In the genomic region with DNA sequence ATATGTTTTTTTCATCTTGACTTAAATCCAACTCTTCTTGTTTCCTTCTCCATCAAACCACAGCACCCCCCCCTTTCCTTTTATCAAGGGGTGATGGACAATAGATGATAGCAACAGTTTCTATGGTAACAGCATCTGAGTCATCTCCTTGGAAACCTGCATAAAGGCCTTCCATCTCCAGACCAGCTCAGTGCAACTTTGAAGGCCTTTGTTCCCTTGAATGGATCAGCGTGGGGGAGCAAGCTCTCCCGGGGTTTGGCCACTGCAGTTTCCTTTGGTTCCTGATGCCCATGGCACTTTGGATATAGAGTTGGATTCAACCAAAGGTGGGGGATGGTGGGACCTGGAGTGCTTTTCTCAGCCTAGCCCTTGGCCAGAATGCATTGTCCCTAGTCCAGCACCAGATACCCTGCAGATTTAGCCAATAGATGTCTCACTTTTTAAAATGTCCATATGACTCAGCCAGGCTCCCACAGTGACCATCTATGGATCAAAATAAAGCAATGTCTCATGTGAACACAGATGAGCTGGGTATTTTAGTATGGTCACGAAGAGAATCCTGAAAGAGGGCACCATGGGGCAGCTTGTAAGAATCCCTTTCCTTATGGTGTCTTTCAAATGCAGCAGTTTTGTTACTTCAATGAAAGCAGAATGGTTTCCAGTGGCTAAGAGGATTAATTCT, we compare ENCODE assay signal across 13 cellular contexts.
DNase-seq lines count a peak whose midpoint lies in the region; ATAC-seq and TF ChIP-seq lines count a peak whose summit lies in the region.
"Had no signal": no experiment of that assay in that cellular context is flagged by ENCODE, and none has a peak within 500 bp of the region (broad histone marks: within the 10 kb centered on the region; RNA-seq: fewer than 3 reads in every experiment).

No MANE protein-coding gene starts in this region.

- no peak overlapping the region for H3K14ac ChIP-seq in neuronal stem cell (ENCODE audit: low read length)

- H3K36me3 ChIP-seq in HEK293 (ENCODE audit: control insufficient read depth in 2 of 2, insufficient read depth in 1 of 2, low read length in 2 of 2) = no peaks in the 10 kb centered on the region
- no peaks in the 10 kb centered on the region for H3K36me3 ChIP-seq in neuronal stem cell (replicated peaks in 1 of 2; ENCODE audit: control insufficient read depth in 2 of 2, insufficient read depth in 2 of 2, low read length in 2 of 2)
- H3K36me3 ChIP-seq: left lung, spleen, suprapubic skin had no signal

- intact Hi-C loops in activated T-helper 2 cell treated with anti-CD3 and anti-CD28 coated beads, Interferon-gamma antibody, Interleukin-2, Interleukin-4, amounts not matched to agents 10 μg/mL and 5 μg/mL and 100 μg/mL, durations not matched to agents 14 hours and 24 hours and 36 hours (cut with micrococcal nuclease) = no loop called here

- H3K27me3 ChIP-seq in neuronal stem cell (ENCODE audit: control insufficient read depth in 3 of 3, insufficient read depth in 3 of 3, low read depth in 1 of 3, low read length in 3 of 3) = no peaks in the 10 kb centered on the region
- H3K27me3 ChIP-seq: left lung, spleen, suprapubic skin had no signal

- no peaks in the 10 kb centered on the region for H3K9me3 Mint-ChIP-seq in endothelial cell (ENCODE audit: unreplicated experiment)
- no peaks in the 10 kb centered on the region for H3K9me3 Mint-ChIP-seq in activated T-helper 2 cell treated with anti-CD3 and anti-CD28 coated beads, Interferon-gamma antibody, Interleukin-2, Interleukin-4, amounts not matched to agents 10 μg/mL and 5 μg/mL and 100 μg/mL, durations not matched to agents 14 hours and 24 hours and 36 hours
- H3K9me3 Mint-ChIP-seq: nephron had no signal

- no peak overlapping the region for H2BK120ac ChIP-seq in neuronal stem cell (ENCODE audit: low read depth, low read length)

- no peak overlapping the region for H2AFZ ChIP-seq in neuronal stem cell (ENCODE audit: low read length)

- H4K8ac ChIP-seq in neuronal stem cell (ENCODE audit: low read depth, low read length) = no peak overlapping the region

- H3K4ac ChIP-seq in neuronal stem cell (ENCODE audit: low read length) = no peak overlapping the region

- H3K4me3 Mint-ChIP-seq in endothelial cell (ENCODE audit: unreplicated experiment) = no peak overlapping the region
- no peak overlapping the region for H3K4me3 Mint-ChIP-seq in activated T-helper 2 cell treated with anti-CD3 and anti-CD28 coated beads, Interferon-gamma antibody, Interleukin-2, Interleukin-4, amounts not matched to agents 10 μg/mL and 5 μg/mL and 100 μg/mL, durations not matched to agents 14 hours and 24 hours and 36 hours (ENCODE audit: low read depth)
- H3K4me3 Mint-ChIP-seq: nephron had no signal

- H3K36me3 Mint-ChIP-seq in endothelial cell (ENCODE audit: low read depth, unreplicated experiment) = peaks cover 4% of the 10 kb centered on the region
- H3K36me3 Mint-ChIP-seq in activated T-helper 2 cell treated with anti-CD3 and anti-CD28 coated beads, Interferon-gamma antibody, Interleukin-2, Interleukin-4, amounts not matched to agents 10 μg/mL and 5 μg/mL and 100 μg/mL, durations not matched to agents 14 hours and 24 hours and 36 hours (ENCODE audit: low read depth) = no peaks in the 10 kb centered on the region

- no peak overlapping the region for H3K27ac ChIP-seq in HEK293 (ENCODE audit: extremely low read depth, low read depth, low read length)
- peak overlapping the region; percentile 58 for H3K27ac ChIP-seq in neuronal stem cell (replicated peaks; ENCODE audit: low read length)
- H3K27ac ChIP-seq: C4-2B, left lung, spleen, suprapubic skin had no signal

- H3K9ac ChIP-seq in neuronal stem cell (ENCODE audit: low read depth, low read length, poor library complexity) = no peak overlapping the region

- TF ChIP-seq CTCF in HEK293 (tag by site-specific recombination; IDR thresholded peaks at IDR 0.05) (no peak), endothelial cell (IDR thresholded peaks at IDR 0.05; ENCODE audit: unreplicated experiment) (no peak)

- H3K4me1 ChIP-seq in HEK293 (ENCODE audit: control insufficient read depth, insufficient read depth, low read length) = no peaks in the 10 kb centered on the region
- peaks cover 22 to 37% of the 10 kb centered on the region in 2 donors for H3K4me1 ChIP-seq in neuronal stem cell (ENCODE audit: control insufficient read depth in 2 of 2, insufficient read depth in 1 of 2, low read depth in 1 of 2, low read length in 2 of 2)
- H3K4me1 ChIP-seq: left lung, spleen, suprapubic skin had no signal

- DNase-seq in NCI-H748 (lab: John Stamatoyannopoulos, UW; ENCODE audit: unreplicated experiment) (peak; percentile 95), endothelial cell (ENCODE audit: low spot score) (no peak), neuronal stem cell (ENCODE audit: low spot score) (peak; percentile 84)
- no peak for DNase-seq in activated T-helper 2 cell treated with anti-CD3 and anti-CD28 coated beads, Interferon-gamma antibody, Interleukin-2, Interleukin-4, amounts not matched to agents 10 μg/mL and 5 μg/mL and 100 μg/mL, durations not matched to agents 14 hours and 24 hours and 36 hours (ENCODE audit: low spot score)
- DNase-seq: GF-D8, left lung, spleen had no signal

- no peak overlapping the region for H2BK15ac ChIP-seq in neuronal stem cell (ENCODE audit: low read length)

- no peak overlapping the region for H4K91ac ChIP-seq in neuronal stem cell (ENCODE audit: low read depth, low read length, poor library complexity)

- H3K4me2 ChIP-seq in neuronal stem cell (ENCODE audit: insufficient read depth, low read length, poor library complexity, severe bottlenecking) = no peak overlapping the region

- H3K27ac Mint-ChIP-seq in endothelial cell (ENCODE audit: unreplicated experiment) = peak overlapping the region; percentile 87
- no peak overlapping the region for H3K27ac Mint-ChIP-seq in activated T-helper 2 cell treated with anti-CD3 and anti-CD28 coated beads, Interferon-gamma antibody, Interleukin-2, Interleukin-4, amounts not matched to agents 10 μg/mL and 5 μg/mL and 100 μg/mL, durations not matched to agents 14 hours and 24 hours and 36 hours
- H3K27ac Mint-ChIP-seq: nephron had no signal

- H2BK12ac ChIP-seq in neuronal stem cell (ENCODE audit: low read length) = no peak overlapping the region

- CTCF ChIA-PET in HEK293 (lab: Yijun Ruan, JAX) = interaction anchor here (0.7 to 1.1 kb wide), 2 partner anchors 12 to 324 kb away, joined by 3 to 7 read pairs; no protein-coding TSS in a partner anchor

- no peak overlapping the region for H3K18ac ChIP-seq in neuronal stem cell (ENCODE audit: low read length)

- no peak overlapping the region for H2AK5ac ChIP-seq in neuronal stem cell (ENCODE audit: low read depth, low read length)

- H2BK5ac ChIP-seq in neuronal stem cell (ENCODE audit: low read length) = no peak overlapping the region

- H3K9me3 ChIP-seq in HEK293 (ENCODE audit: control insufficient read depth, insufficient read depth, low read depth, low read length) (no peaks in the 10 kb centered on the region), neuronal stem cell (replicated peaks in 1 of 2; ENCODE audit: control insufficient read depth in 2 of 2, insufficient read depth in 1 of 2, low read depth in 1 of 2, low read length in 2 of 2) (no peaks in the 10 kb centered on the region)
- H3K9me3 ChIP-seq: left lung, spleen, suprapubic skin had no signal

- WGBS in neuronal stem cell (ENCODE audit: extremely low coverage in 2 of 2, insufficient read length in 2 of 2, insufficient replicate concordance in 1 of 2), 2 donors = no CpG with 5 or more reads among the region's 3 CpGs

- POLR2A ChIA-PET in HEK293 (lab: Yijun Ruan, JAX) = no interaction called here

- H3K4me1 Mint-ChIP-seq in endothelial cell (ENCODE audit: unreplicated experiment) = peaks cover 48% of the 10 kb centered on the region
- H3K4me1 Mint-ChIP-seq in activated T-helper 2 cell treated with anti-CD3 and anti-CD28 coated beads, Interferon-gamma antibody, Interleukin-2, Interleukin-4, amounts not matched to agents 10 μg/mL and 5 μg/mL and 100 μg/mL, durations not matched to agents 14 hours and 24 hours and 36 hours (ENCODE audit: low read depth) = no peaks in the 10 kb centered on the region
- H3K4me1 Mint-ChIP-seq: nephron had no signal

- H3K27me3 Mint-ChIP-seq in endothelial cell (ENCODE audit: unreplicated experiment) = peaks cover 9% of the 10 kb centered on the region
- no peaks in the 10 kb centered on the region for H3K27me3 Mint-ChIP-seq in activated T-helper 2 cell treated with anti-CD3 and anti-CD28 coated beads, Interferon-gamma antibody, Interleukin-2, Interleukin-4, amounts not matched to agents 10 μg/mL and 5 μg/mL and 100 μg/mL, durations not matched to agents 14 hours and 24 hours and 36 hours (ENCODE audit: low read depth)

- H3K4me3 ChIP-seq in HEK293 (ENCODE audit: low read depth, low read length) (no peak overlapping the region), neuronal stem cell (ENCODE audit: low read length in 2 of 2) (no peak overlapping the region)
- H3K4me3 ChIP-seq: left lung, spleen, suprapubic skin had no signal

- H3K23ac ChIP-seq in neuronal stem cell (ENCODE audit: low read depth, low read length, poor library complexity) = no peak overlapping the region

- H3K79me1 ChIP-seq in neuronal stem cell (ENCODE audit: low read depth, low read length) = no peaks in the 10 kb centered on the region

- ATAC-seq in HG03571 (IDR thresholded peaks at IDR 0.05; ENCODE audit: unreplicated experiment) (no peak), GM18502 (IDR thresholded peaks at IDR 0.05; ENCODE audit: poor library complexity, unreplicated experiment) (no peak)
- ATAC-seq: left lung had no signal

TF ChIP-seq in HEK293, 187 proteins besides CTCF, POLR2A, EP300 and RAD21:
- TF ChIP-seq ZNF248 (tag by site-specific recombination; IDR thresholded peaks at IDR 0.05) (no peak), ZNF433 (tag by site-specific recombination; IDR thresholded peaks at IDR 0.05; ENCODE audit: low read depth) (no peak), MYNN (tag by site-specific recombination; IDR thresholded peaks at IDR 0.05; ENCODE audit: borderline replicate concordance) (0 out of 2 replicates have a peak, but pooled peaks have one; percentile 32), ZNF174 (tag by site-specific recombination; IDR thresholded peaks at IDR 0.05) (no peak), ZNF214 (tag by site-specific recombination; IDR thresholded peaks at IDR 0.05; ENCODE audit: borderline replicate concordance) (no peak), SALL2 (tag by site-specific recombination; IDR thresholded peaks at IDR 0.05; ENCODE audit: borderline replicate concordance) (no peak)
- TF ChIP-seq, protein P1, sequence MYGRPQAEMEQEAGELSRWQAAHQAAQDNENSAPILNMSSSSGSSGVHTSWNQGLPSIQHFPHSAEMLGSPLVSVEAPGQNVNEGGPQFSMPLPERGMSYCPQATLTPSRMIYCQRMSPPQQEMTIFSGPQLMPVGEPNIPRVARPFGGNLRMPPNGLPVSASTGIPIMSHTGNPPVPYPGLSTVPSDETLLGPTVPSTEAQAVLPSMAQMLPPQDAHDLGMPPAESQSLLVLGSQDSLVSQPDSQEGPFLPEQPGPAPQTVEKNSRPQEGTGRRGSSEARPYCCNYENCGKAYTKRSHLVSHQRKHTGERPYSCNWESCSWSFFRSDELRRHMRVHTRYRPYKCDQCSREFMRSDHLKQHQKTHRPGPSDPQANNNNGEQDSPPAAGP (tag by site-specific recombination; IDR thresholded peaks at IDR 0.05) = no peak

Comparison
In these comparisons a context has a peak if more than half of its experiments do, and no peak if none do; other contexts are left out.
1. DNase-seq: peak in NCI-H748 (single experiment) and neuronal stem cell (single experiment); none in endothelial cell (single experiment) and activated T-helper 2 cell treated with anti-CD3 and anti-CD28 coated beads, Interferon-gamma antibody, Interleukin-2, Interleukin-4, amounts not matched to agents 10 μg/mL and 5 μg/mL and 100 μg/mL, durations not matched to agents 14 hours and 24 hours and 36 hours (single experiment).